In the genomic region with DNA sequence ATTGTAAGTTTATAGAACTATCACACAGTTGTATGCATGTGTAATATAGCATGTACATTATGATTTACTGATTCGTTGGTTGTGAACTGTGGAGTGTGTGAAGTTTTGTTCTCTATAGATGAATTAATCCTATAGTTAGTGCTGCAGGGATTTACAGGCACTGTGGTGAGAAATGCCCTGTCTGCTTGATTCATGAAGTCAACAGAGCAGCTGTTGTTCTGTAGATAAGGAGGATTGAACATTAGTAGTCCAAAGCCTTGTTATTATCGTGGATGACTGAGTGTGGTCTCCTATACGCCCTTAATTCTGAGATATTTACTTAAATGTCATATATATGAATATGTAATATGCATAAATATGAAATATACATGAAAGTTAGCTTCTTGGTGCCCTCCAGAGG, we compare ENCODE assay signal across 1 cellular context.
A peak's percentile ranks its signal among the peaks of the same experiment; 100 is the strongest.
TF ChIP-seq lines count a peak whose summit lies in the region.

No MANE protein-coding gene starts in this region.

TF ChIP-seq in K562, 482 proteins besides CTCF, POLR2A, EP300 and RAD21 (continued from another document):
- TF ChIP-seq, protein P1, sequence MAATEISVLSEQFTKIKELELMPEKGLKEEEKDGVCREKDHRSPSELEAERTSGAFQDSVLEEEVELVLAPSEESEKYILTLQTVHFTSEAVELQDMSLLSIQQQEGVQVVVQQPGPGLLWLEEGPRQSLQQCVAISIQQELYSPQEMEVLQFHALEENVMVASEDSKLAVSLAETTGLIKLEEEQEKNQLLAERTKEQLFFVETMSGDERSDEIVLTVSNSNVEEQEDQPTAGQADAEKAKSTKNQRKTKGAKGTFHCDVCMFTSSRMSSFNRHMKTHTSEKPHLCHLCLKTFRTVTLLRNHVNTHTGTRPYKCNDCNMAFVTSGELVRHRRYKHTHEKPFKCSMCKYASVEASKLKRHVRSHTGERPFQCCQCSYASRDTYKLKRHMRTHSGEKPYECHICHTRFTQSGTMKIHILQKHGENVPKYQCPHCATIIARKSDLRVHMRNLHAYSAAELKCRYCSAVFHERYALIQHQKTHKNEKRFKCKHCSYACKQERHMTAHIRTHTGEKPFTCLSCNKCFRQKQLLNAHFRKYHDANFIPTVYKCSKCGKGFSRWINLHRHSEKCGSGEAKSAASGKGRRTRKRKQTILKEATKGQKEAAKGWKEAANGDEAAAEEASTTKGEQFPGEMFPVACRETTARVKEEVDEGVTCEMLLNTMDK (IDR thresholded peaks at IDR 0.05; ENCODE audit: borderline replicate concordance, insufficient read depth, low read depth, low read length, poor library complexity, severe bottlenecking) = no peak
- no peak for TF ChIP-seq ZBTB8A (IDR thresholded peaks at IDR 0.05; ENCODE audit: partially characterized antibody)
- TF ChIP-seq NFRKB (IDR thresholded peaks at IDR 0.05; ENCODE audit: low read depth) = no peak
- peak; percentile 36; the same call in 1 of the 2 replicates for TF ChIP-seq DPF2 (IDR thresholded peaks at IDR 0.05)
- TF ChIP-seq PTRF (tag; IDR thresholded peaks at IDR 0.05) = no peak
- TF ChIP-seq NFE2 (IDR thresholded peaks at IDR 0.05; ENCODE audit: low read depth) = no peak
- TF ChIP-seq, protein P2, sequence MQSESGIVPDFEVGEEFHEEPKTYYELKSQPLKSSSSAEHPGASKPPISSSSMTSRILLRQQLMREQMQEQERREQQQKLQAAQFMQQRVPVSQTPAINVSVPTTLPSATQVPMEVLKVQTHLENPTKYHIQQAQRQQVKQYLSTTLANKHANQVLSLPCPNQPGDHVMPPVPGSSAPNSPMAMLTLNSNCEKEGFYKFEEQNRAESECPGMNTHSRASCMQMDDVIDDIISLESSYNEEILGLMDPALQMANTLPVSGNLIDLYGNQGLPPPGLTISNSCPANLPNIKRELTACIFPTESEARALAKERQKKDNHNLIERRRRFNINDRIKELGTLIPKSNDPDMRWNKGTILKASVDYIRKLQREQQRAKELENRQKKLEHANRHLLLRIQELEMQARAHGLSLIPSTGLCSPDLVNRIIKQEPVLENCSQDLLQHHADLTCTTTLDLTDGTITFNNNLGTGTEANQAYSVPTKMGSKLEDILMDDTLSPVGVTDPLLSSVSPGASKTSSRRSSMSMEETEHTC (IDR thresholded peaks at IDR 0.05) = no peak
- TF ChIP-seq HEY1 (CRISPR knock-in tag; IDR thresholded peaks at IDR 0.05; ENCODE audit: borderline replicate concordance) = no peak
- TF ChIP-seq SMARCB1 (IDR thresholded peaks at IDR 0.05; ENCODE audit: insufficient read length, low read depth) = no peak
- TF ChIP-seq, protein P3, sequence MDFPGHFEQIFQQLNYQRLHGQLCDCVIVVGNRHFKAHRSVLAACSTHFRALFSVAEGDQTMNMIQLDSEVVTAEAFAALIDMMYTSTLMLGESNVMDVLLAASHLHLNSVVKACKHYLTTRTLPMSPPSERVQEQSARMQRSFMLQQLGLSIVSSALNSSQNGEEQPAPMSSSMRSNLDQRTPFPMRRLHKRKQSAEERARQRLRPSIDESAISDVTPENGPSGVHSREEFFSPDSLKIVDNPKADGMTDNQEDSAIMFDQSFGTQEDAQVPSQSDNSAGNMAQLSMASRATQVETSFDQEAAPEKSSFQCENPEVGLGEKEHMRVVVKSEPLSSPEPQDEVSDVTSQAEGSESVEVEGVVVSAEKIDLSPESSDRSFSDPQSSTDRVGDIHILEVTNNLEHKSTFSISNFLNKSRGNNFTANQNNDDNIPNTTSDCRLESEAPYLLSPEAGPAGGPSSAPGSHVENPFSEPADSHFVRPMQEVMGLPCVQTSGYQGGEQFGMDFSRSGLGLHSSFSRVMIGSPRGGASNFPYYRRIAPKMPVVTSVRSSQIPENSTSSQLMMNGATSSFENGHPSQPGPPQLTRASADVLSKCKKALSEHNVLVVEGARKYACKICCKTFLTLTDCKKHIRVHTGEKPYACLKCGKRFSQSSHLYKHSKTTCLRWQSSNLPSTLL (IDR thresholded peaks at IDR 0.05) = no peak
- no peak for TF ChIP-seq PRPF4 (IDR thresholded peaks at IDR 0.05; ENCODE audit: insufficient read depth, low read depth, low read length, poor library complexity, severe bottlenecking)
- no peak for TF ChIP-seq HMG20B (CRISPR knock-in tag; IDR thresholded peaks at IDR 0.05)
- peak; percentile 57 for TF ChIP-seq CBFA2T2 (conservative IDR thresholded peaks at IDR 0.05)
